ENCODE assay signal across 8 cellular contexts in the genomic region with DNA sequence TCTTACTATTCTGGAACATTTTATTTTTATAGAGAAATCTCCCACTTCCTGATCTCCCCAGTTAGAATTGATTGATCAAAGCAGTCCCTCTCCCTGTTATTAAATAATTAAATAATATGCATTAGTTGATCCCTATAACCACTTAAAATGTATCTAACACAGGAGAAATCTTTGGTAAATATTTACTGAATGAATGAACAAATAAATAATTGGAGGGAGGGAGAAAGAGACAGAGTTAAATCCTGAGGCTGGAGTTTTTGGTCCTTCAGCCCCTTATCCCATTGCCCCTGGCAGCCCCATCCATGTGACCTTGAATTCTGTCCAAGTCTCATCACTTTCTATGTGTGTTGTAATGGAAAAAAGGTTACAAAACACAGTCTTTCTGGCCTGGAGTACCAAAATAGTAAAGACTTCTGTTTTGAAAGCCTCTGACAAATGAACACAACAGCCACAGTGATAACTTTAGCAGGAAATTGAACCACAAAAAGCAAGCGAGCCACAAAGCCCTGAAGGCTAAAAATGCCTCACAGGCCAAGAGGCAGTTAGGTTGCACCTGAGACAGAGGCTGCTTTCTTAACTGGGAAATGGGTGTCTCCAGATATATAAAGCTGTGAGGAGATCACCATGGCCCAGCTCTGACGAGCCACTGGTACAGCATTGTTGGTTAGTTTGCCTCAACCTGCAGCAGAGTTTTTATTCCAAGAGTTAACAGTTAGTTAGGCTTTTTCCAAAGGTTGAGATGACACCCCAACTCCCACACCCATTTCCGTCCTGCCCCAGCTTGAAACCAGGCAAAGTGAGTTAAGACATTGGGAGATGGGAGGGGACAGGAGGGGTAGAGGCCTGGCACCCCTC. TPM values are rescaled to one million over a fixed set of nuclear protein-coding genes. Genes with fewer than 3 reads are reported as not detected.
DNase-seq lines count a peak whose midpoint lies in the region; ATAC-seq and FAIRE-seq lines count a peak whose summit lies in the region.

No MANE protein-coding gene starts in this region.

- DNase-seq in NK-92 (lab: John Stamatoyannopoulos, UW; ENCODE audit: unreplicated experiment) (peak; percentile 26), dermis microvascular lymphatic vessel endothelial cell (ENCODE audit: low read depth in 2 of 2) (peak; percentile 77 to 94), NCI-H1105 treated with DMSO at 0.1 percent for 48 hours (lab: John Stamatoyannopoulos, UW) (no peak), T-helper 9 cell (no peak), frontal cortex (ENCODE audit: low spot score in 2 of 2) (no peak)
- DNase-seq in stimulated activated CD8-positive, alpha-beta memory T cell treated with anti-CD3 and anti-CD28 coated beads, Interleukin-4, amount 100 ng/mL, for 48 hours: peak; percentile 62

- no peak for FAIRE-seq in frontal cortex (lab: Jason Lieb, UNC)

- ATAC-seq in GM18873 (IDR thresholded peaks at IDR 0.05; ENCODE audit: low FRiP score, unreplicated experiment): peak; percentile 72
- ATAC-seq in HG02623 (IDR thresholded peaks at IDR 0.05; ENCODE audit: unreplicated experiment): peak; percentile 83

RNA-seq across cellular contexts. Expression of gene NT5E, which starts 11.3 kb away (rescaled TPM):
- total RNA-seq in dermis microvascular lymphatic vessel endothelial cell (43.4 and 123 TPM in 2 replicates), frontal cortex (8.2 TPM)

Comparison
In these comparisons a context has a peak if more than half of its experiments do, and no peak if none do; other contexts are left out.
1. DNase-seq: peak in NK-92 (single experiment), dermis microvascular lymphatic vessel endothelial cell (2 of 2) and stimulated activated CD8-positive, alpha-beta memory T cell treated with anti-CD3 and anti-CD28 coated beads, Interleukin-4, amount 100 ng/mL, for 48 hours (single experiment); none in NCI-H1105 treated with DMSO at 0.1 percent for 48 hours (single experiment), T-helper 9 cell (single experiment) and frontal cortex (0 of 2).